In the genomic region with DNA sequence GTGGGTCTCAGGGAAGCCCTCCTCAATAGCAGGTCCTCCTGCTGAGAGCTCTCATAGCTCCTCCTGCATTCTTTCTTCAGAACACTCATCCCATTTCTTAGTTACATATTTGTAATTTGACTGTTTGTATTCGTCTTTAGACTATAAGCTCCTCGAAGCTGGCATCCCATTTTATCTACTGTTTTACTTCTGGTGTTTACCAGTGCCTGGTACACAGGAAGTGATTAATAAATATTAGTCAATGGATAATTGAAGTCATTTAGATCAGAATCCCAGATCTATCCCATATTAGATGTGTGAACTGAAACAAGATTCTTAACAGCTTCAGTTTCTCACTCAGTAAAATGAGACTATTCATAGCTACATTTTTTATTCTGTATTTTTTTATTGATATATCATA, we compare ENCODE assay signal across 22 cellular contexts.
DNase-seq lines count a peak whose midpoint lies in the region; TF ChIP-seq lines count a peak whose summit lies in the region.
"Had no signal": no experiment of that assay in that cellular context is flagged by ENCODE, and none has a peak within 500 bp of the region (broad histone marks: within the 10 kb centered on the region; RNA-seq: fewer than 3 reads in every experiment).

No MANE protein-coding gene starts in this region.

- BruUV-seq in MCF 10A (replicated peaks; lab: Mats Ljungman, UMichigan) = no TSS peak
- BruUV-seq in mammary epithelial cell (replicated peaks; lab: Mats Ljungman, UMichigan) = no TSS peak

- H3K9me3 Mint-ChIP-seq in MCF 10A (ENCODE audit: unreplicated experiment) (no peaks in the 10 kb centered on the region), mesothelial cell of epicardium (peaks cover 3% of the 10 kb centered on the region)

- no peak for TF ChIP-seq EP300 in tibial nerve (IDR thresholded peaks at IDR 0.05)

- intact Hi-C loops in MCF 10A (cut with micrococcal nuclease) (no loop called here), mammary epithelial cell (cut with micrococcal nuclease) (no loop called here)

- H3K27me3 Mint-ChIP-seq in MCF 10A (ENCODE audit: insufficient read depth, unreplicated experiment) = no peaks in the 10 kb centered on the region
- H3K27me3 Mint-ChIP-seq in mesothelial cell of epicardium (ENCODE audit: low read depth) = no peaks in the 10 kb centered on the region

- H3K36me3 ChIP-seq in mammary epithelial cell (ENCODE audit: insufficient read depth, low read length) (no peaks in the 10 kb centered on the region), tibial nerve (peaks cover 0 to 26% (median 4%) of the 10 kb centered on the region in 3 donors), SJCRH30 (no peaks in the 10 kb centered on the region)
- H3K36me3 ChIP-seq: BE2C had no signal

- H3K4me1 ChIP-seq in mammary epithelial cell (ENCODE audit: insufficient read depth, low read length) (peaks cover 2% of the 10 kb centered on the region), tibial nerve (peaks cover 0 to 27% (median 11%) of the 10 kb centered on the region in 4 donors), SJCRH30 (no peaks in the 10 kb centered on the region)
- H3K4me1 ChIP-seq: BE2C had no signal

- no peak for TF ChIP-seq POLR2A in tibial nerve (IDR thresholded peaks at IDR 0.05)

- no peak overlapping the region for H3K9ac ChIP-seq in mammary epithelial cell (ENCODE audit: insufficient read depth, low read length)

- no peak for TF ChIP-seq CTCF in MCF 10A (IDR thresholded peaks at IDR 0.05; ENCODE audit: unreplicated experiment)
- no peak for TF ChIP-seq CTCF in mammary epithelial cell (conservative IDR thresholded peaks at IDR 0.05 in 1 of 2, IDR thresholded peaks at IDR 0.05 in 1 of 2; ENCODE audit: extremely low read depth in 1 of 2, insufficient read depth in 1 of 2, low read depth in 1 of 2, low read length in 2 of 2)
- no peak for TF ChIP-seq CTCF in choroid plexus epithelial cell (conservative IDR thresholded peaks at IDR 0.05; ENCODE audit: low read depth, low read length)
- TF ChIP-seq CTCF in mesothelial cell of epicardium (IDR thresholded peaks at IDR 0.05; ENCODE audit: unreplicated experiment) = no peak
- no peak for TF ChIP-seq CTCF in tibial nerve (IDR thresholded peaks at IDR 0.05)

- H4K20me1 ChIP-seq in mammary epithelial cell (ENCODE audit: insufficient read depth, low read length) = no peaks in the 10 kb centered on the region

- POLR2A ChIA-PET in MCF 10A (lab: Yijun Ruan, JAX) = no interaction called here

- H3K4me1 Mint-ChIP-seq in MCF 10A (ENCODE audit: insufficient read depth, unreplicated experiment) (peaks cover 9% of the 10 kb centered on the region), mesothelial cell of epicardium (peaks cover 40% of the 10 kb centered on the region)

- no peaks in the 10 kb centered on the region for H3K79me2 ChIP-seq in mammary epithelial cell (ENCODE audit: insufficient read depth, low read length)

- H2AFZ ChIP-seq in mammary epithelial cell (ENCODE audit: low read depth, low read length) = no peak overlapping the region
- H2AFZ ChIP-seq: PC-9 had no signal

- H3K27me3 ChIP-seq in mammary epithelial cell (ENCODE audit: insufficient read depth, low read length) = no peaks in the 10 kb centered on the region
- H3K27me3 ChIP-seq in tibial nerve = no peaks in the 10 kb centered on the region
- H3K27me3 ChIP-seq in SJCRH30 = peaks cover 16% of the 10 kb centered on the region; the same call in 1 of the 2 replicates
- H3K27me3 ChIP-seq: BE2C had no signal

- H3K36me3 Mint-ChIP-seq in MCF 10A (ENCODE audit: insufficient read depth, unreplicated experiment) (no peaks in the 10 kb centered on the region), mesothelial cell of epicardium (peaks cover 17% of the 10 kb centered on the region)

- dilution Hi-C loops in mammary epithelial cell (cut with HindIII; ENCODE audit: low sequenced_read_pairs) = no loop called here

- H3K4me3 Mint-ChIP-seq in MCF 10A (ENCODE audit: unreplicated experiment) (no peak overlapping the region), mesothelial cell of epicardium (no peak overlapping the region)
- H3K4me3 Mint-ChIP-seq: CD14-positive monocyte had no signal

- WGBS in mammary epithelial cell (ENCODE audit: low coverage, missing lambda C conversion rate) = 68% methylated on average over 2 of the region's 2 CpGs
- WGBS in tibial nerve, 2 donors = 53 to 73% methylated on average over 2 of the region's 2 CpGs

- in situ Hi-C loops in mammary epithelial cell (cut with MboI; ENCODE audit: low sequenced_read_pairs in 2 of 2) = no loop called here

- CTCF ChIA-PET in MCF 10A (lab: Yijun Ruan, JAX) = interaction anchor here (0.5 to 0.8 kb wide), 3 partner anchors 9 to 1337 kb away, joined by 3 read pairs; no protein-coding TSS in a partner anchor
- CTCF ChIA-PET in mammary epithelial cell (lab: Charles Lee; ENCODE audit: low non-redundant PET) = no interaction called here

- DNase-seq in MCF 10A (ENCODE audit: unreplicated experiment) (no peak), mammary epithelial cell (no peak), choroid plexus epithelial cell (ENCODE audit: low read depth) (peak; percentile 15), mesothelial cell of epicardium (ENCODE audit: low spot score in 2 of 2, unreplicated experiment in 2 of 2) (no peak), tibial nerve (ENCODE audit: low spot score in 2 of 2) (no peak), SJCRH30 (no peak), SKM-1 (lab: John Stamatoyannopoulos, UW; ENCODE audit: unreplicated experiment) (no peak), NCI-H526 (lab: John Stamatoyannopoulos, UW) (no peak)
- DNase-seq: ACHN; BE2C; Karpas-422; NCI-H1092 treated with DMSO at 0.1 percent for 48 hours; NCI-H1436 treated with DMSO at 0.1 percent for 48 hours; NCI-H1930; NCI-H2107; NCI-H524; NCI-H774; NK-92 treated with Interleukin-12 subunit alpha and Interleukin-12 subunit beta, amount 100 ng/mL, for 24 hours; PC-9; SHP77 had no signal

- H3K27ac Mint-ChIP-seq in MCF 10A (ENCODE audit: low read depth, unreplicated experiment) = peak overlapping the region; percentile 51
- H3K27ac Mint-ChIP-seq in mesothelial cell of epicardium = peak overlapping the region; percentile 82

- H3K4me3 ChIP-seq in mammary epithelial cell (replicated peaks in 1 of 3; ENCODE audit: insufficient read depth in 1 of 3, low read depth in 2 of 3, low read length in 3 of 3) = no peak overlapping the region
- H3K4me3 ChIP-seq in choroid plexus epithelial cell (ENCODE audit: low read depth, low read length) = no peak overlapping the region
- H3K4me3 ChIP-seq in tibial nerve = no peak overlapping the region
- no peak overlapping the region for H3K4me3 ChIP-seq in SJCRH30
- H3K4me3 ChIP-seq: PC-9 had no signal

- no peak overlapping the region for H3K4me2 ChIP-seq in mammary epithelial cell (ENCODE audit: insufficient read depth, low read depth, low read length)
- H3K4me2 ChIP-seq: PC-9 had no signal

- H3K9me3 ChIP-seq in mammary epithelial cell (replicated peaks; ENCODE audit: insufficient read depth, low read length) = no peaks in the 10 kb centered on the region
- no peaks in the 10 kb centered on the region for H3K9me3 ChIP-seq in tibial nerve
- H3K9me3 ChIP-seq in SJCRH30 (replicated peaks) = no peaks in the 10 kb centered on the region
- H3K9me3 ChIP-seq: BE2C had no signal

- no peak overlapping the region for H3K27ac ChIP-seq in mammary epithelial cell (ENCODE audit: insufficient read depth, low read depth, low read length)
- peak overlapping the region in 3 of 4 donors; percentile 10 to 54 (median 49) for H3K27ac ChIP-seq in tibial nerve
- H3K27ac ChIP-seq in SJCRH30 = no peak overlapping the region
- H3K27ac ChIP-seq: 22Rv1, PC-9 had no signal

Comparison
In these comparisons a context has a peak if more than half of its experiments do, and no peak if none do; other contexts are left out.
1. H3K27ac ChIP-seq: peak in tibial nerve (3 of 4); none in mammary epithelial cell (single experiment) and SJCRH30 (single experiment).